8 cellular contexts compared by ENCODE assay signal in the genomic region with DNA sequence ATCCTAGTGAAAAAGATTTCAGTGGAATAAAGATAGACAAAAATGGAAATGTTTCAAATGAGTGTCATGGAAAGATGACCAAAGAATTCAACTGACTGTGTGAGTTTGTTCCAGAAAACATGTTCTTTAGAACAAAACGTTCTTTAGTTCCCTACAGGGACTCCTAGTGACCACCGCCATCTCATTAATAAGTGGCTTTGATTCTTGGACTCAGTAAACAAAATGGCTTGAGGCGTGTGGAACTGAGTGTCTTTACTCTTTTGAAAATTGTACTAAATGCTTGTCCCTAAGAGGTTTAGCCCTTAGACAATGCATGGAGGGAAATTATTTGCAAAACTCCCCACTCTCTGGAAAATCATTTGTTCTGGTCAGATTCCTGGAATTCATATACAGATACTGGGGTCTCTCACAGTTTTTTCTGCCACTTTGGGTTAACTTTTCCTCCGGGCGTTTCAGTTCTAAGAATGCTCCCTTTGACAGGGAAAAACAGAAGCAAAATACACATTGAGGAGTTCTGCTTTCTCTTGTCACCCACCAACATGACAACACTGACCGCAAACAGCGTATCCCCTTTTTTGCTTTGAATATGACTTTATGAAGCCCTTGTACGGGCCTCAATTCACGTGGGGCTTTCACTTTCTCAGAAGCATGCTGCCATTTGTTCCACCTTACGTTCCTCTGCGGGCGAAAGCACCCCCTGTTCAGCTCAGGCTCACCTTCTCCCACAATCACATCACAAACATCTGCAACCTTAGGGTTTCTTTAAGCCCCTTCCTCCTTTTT. TPM values are rescaled to one million over a fixed set of nuclear protein-coding genes. Genes with fewer than 3 reads are reported as not detected.
DNase-seq lines count a peak whose midpoint lies in the region; ATAC-seq, FAIRE-seq and TF ChIP-seq lines count a peak whose summit lies in the region.

No MANE protein-coding gene starts in this region.

- TF ChIP-seq CTCF in adrenal gland (IDR thresholded peaks at IDR 0.05) = no peak
- TF ChIP-seq CTCF in sigmoid colon (IDR thresholded peaks at IDR 0.05) = no peak
- TF ChIP-seq CTCF in smooth muscle cell (IDR thresholded peaks at IDR 0.05; ENCODE audit: borderline replicate concordance, insufficient read depth, poor library complexity, severe bottlenecking) = no peak

- TF ChIP-seq EP300 in sigmoid colon (IDR thresholded peaks at IDR 0.05) = peak; percentile 7 to 83 (median 46)

- no peak overlapping the region for H3K9ac ChIP-seq in smooth muscle cell (ENCODE audit: low read depth)

- intact Hi-C loops in adrenal gland (cut with DNase I) (no loop called here), sigmoid colon (cut with DNase I) (no loop called here)

- H3K4me1 ChIP-seq in adrenal gland (replicated peaks in 1 of 2) (peaks cover 0 to 4% of the 10 kb centered on the region in 2 donors), sigmoid colon (peaks cover 0 to 11% (median 9%) of the 10 kb centered on the region in 4 donors), smooth muscle cell (ENCODE audit: low read depth) (peaks cover 8% of the 10 kb centered on the region)

- WGBS in adrenal gland, 4 donors = 59 to 67% (median 61%) methylated on average over 12 of the region's 12 CpGs
- 58 to 83% methylated on average over 12 of the region's 12 CpGs for WGBS in sigmoid colon, 2 donors
- 95% methylated on average over 12 of the region's 12 CpGs for WGBS in smooth muscle cell (ENCODE audit: low lambda C conversion rate)

- DNase-seq in KBM-7 (peak; percentile 89), adrenal gland (peak in 2 of 7 donors; percentile 32 to 42), sigmoid colon (no peak), NCI-H1048 (lab: John Stamatoyannopoulos, UW) (no peak), smooth muscle cell (lab: John Stamatoyannopoulos, UW; ENCODE audit: unreplicated experiment) (no peak), urothelium cell line (ENCODE audit: low spot score) (no peak), cerebellar nuclear complex (lab: John Stamatoyannopoulos, UW) (no peak)

- in situ Hi-C loops in KBM-7 (cut with MboI; ENCODE audit: low pct_unique_long_range_greater_than_20kb, low sequenced_read_pairs) = no loop called here

- FAIRE-seq in urothelium cell line (lab: Jason Lieb, UNC) = no peak

- no peaks in the 10 kb centered on the region for H3K27me3 ChIP-seq in adrenal gland
- H3K27me3 ChIP-seq in sigmoid colon = no peaks in the 10 kb centered on the region
- H3K27me3 ChIP-seq in smooth muscle cell (ENCODE audit: low read depth) = no peaks in the 10 kb centered on the region

- H3K36me3 ChIP-seq in adrenal gland (replicated peaks in 1 of 2) (no peaks in the 10 kb centered on the region), sigmoid colon (no peaks in the 10 kb centered on the region), smooth muscle cell (ENCODE audit: low read depth) (no peaks in the 10 kb centered on the region)

- no peak overlapping the region for H2AFZ ChIP-seq in smooth muscle cell (ENCODE audit: low read depth)

- H3F3A ChIP-seq in smooth muscle cell (ENCODE audit: low read depth) = no peaks in the 10 kb centered on the region

- H3K79me2 ChIP-seq in smooth muscle cell (ENCODE audit: low read depth) = no peaks in the 10 kb centered on the region

- H3K27ac ChIP-seq in adrenal gland (peak overlapping the region; percentile 4 to 83 (median 51)), sigmoid colon (peak overlapping the region; percentile 52 to 77 (median 70)), smooth muscle cell (ENCODE audit: low read depth) (no peak overlapping the region)

- no peaks in the 10 kb centered on the region for H4K20me1 ChIP-seq in smooth muscle cell (ENCODE audit: low read depth)

- H3K4me3 ChIP-seq in adrenal gland (no peak overlapping the region), sigmoid colon (no peak overlapping the region), smooth muscle cell (no peak overlapping the region)

- no peak overlapping the region for H3K4me2 ChIP-seq in smooth muscle cell

- H3K9me3 ChIP-seq in adrenal gland (replicated peaks in 1 of 3) (no peaks in the 10 kb centered on the region), sigmoid colon (no peaks in the 10 kb centered on the region), smooth muscle cell (replicated peaks; ENCODE audit: low read depth) (no peaks in the 10 kb centered on the region)

- ATAC-seq in GM18502 (IDR thresholded peaks at IDR 0.05; ENCODE audit: poor library complexity, unreplicated experiment) = peak; percentile 46

- no peak for TF ChIP-seq POLR2A in adrenal gland (IDR thresholded peaks at IDR 0.05)
- TF ChIP-seq POLR2A in sigmoid colon (IDR thresholded peaks at IDR 0.05) = no peak

RNA-seq across cellular contexts. Expression of a gene that starts 15.3 kb away (rescaled TPM):
- 1 to 10 TPM; 1.2 to 9.9 (median 8.3) TPM for total RNA-seq in adrenal gland
- polyA plus RNA-seq in adrenal gland = 1 to 10 TPM; 1.2 to 6.8 (median 2.4) TPM
- 1 to 10 TPM; 4.4 to 7.5 (median 5.9) TPM for total RNA-seq in sigmoid colon
- polyA plus RNA-seq in sigmoid colon = 1 to 10 TPM in 2 of 3 donors, under 1 TPM in 1; 0.60 to 6.5 (median 3.7) TPM
- total RNA-seq in smooth muscle cell = 0.45 TPM in 1 of 2 replicates, not detected in the other
- polyA plus RNA-seq in smooth muscle cell = not detected in 2 replicates

RNA-seq across cellular contexts. Expression of a gene that starts 55.7 kb away (rescaled TPM):
- 1 to 10 TPM; 3.2 to 7.9 (median 5.1) TPM for total RNA-seq in adrenal gland
- 1 to 10 TPM; 1.5 to 8.1 (median 1.8) TPM for polyA plus RNA-seq in adrenal gland
- total RNA-seq in sigmoid colon = 10 to 100 TPM in 1 of 4 donors, 1 to 10 TPM in 3; 6.5 to 10.9 (median 8.1) TPM
- 1 to 10 TPM; 4.8 to 8.2 (median 5.1) TPM for polyA plus RNA-seq in sigmoid colon
- total RNA-seq in smooth muscle cell = 13.1 and 14.4 TPM in 2 replicates
- polyA plus RNA-seq in smooth muscle cell = 5.8 and 7.2 TPM in 2 replicates

RNA-seq across cellular contexts. Expression of a gene that starts 55.8 kb away (rescaled TPM):
- total RNA-seq in adrenal gland (10 to 100 TPM in 3 of 8 donors, 1 to 10 TPM in 5; 1.8 to 14.3 (median 7.3) TPM), sigmoid colon (1 to 10 TPM; 2.9 to 7.2 (median 4.6) TPM), smooth muscle cell (6.3 and 7.9 TPM in 2 replicates)
- polyA plus RNA-seq in adrenal gland (10 to 100 TPM; 14.9 to 27.5 (median 16.5) TPM), sigmoid colon (10 to 100 TPM in 1 of 3 donors, 1 to 10 TPM in 2; 6.2 to 11.4 (median 9.8) TPM), smooth muscle cell (11.5 and 13.5 TPM in 2 replicates)
